8 cellular contexts compared by ENCODE assay signal in the genomic region with DNA sequence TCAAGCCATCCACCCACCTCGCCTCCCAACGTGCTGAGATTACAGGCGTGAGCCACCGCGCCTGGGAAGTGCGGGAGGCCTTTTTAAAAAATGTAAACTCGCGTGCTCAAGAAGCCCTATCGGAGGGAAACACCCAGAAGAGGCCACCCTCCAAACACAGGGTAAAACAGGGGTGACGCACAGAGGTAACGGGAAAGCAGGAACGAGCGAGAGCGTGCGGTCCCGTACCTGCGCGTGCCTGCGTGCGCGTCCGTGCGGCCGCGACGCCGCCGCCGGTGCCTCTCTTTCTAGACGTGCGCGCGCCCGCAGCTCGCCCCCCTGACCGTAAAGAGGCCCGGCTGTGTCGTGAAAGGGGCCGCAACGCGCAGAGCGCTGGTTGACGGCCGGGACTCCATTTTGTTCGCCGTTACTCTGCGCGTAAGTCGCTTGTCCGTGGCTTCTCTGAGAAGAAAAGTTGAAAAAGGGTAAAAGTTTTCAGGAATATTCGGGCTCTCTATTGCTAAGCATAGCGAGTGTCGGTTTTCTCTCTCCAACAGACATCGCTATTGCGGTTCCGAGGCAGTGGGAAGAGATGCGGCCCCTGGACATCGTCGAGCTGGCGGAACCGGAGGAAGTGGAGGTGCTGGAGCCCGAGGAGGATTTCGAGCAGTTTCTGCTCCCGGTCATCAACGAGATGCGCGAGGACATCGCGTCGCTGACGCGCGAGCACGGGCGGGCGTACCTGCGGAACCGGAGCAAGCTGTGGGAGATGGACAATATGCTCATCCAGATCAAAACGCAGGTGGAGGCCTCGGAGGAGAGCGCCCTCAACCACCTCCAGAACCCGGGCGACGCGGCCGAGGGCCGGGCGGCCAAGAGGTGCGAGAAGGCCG. TPM values are rescaled to one million over a fixed set of nuclear protein-coding genes. Genes with fewer than 3 reads are reported as not detected.
DNase-seq lines count a peak whose midpoint lies in the region; ATAC-seq and TF ChIP-seq lines count a peak whose summit lies in the region.

Gene MRFAP1, plus strand, starts transcription at position 394 of the 872 bp plus-strand sequence. Its CDS starts 178 bp downstream, at position 572.

- H3K36me3 ChIP-seq in IMR-90 (ENCODE audit: control insufficient read depth, insufficient read depth, low read length) (peaks cover 13% of the 10 kb centered on the region), OCI-LY7 (ENCODE audit: insufficient read depth, low read length) (peaks cover 29% of the 10 kb centered on the region)

- 2% methylated on average over 53 of the region's 90 CpGs; no CpG with 5 or more reads in 1 of the 2 experiments for WGBS in IMR-90 (ENCODE audit: extremely low coverage in 2 of 2, insufficient read length in 1 of 2), 2 experiments

- H4K20me1 ChIP-seq in IMR-90 (ENCODE audit: insufficient read depth, low read length) (peaks cover 35% of the 10 kb centered on the region), OCI-LY7 (ENCODE audit: insufficient read depth, low read length) (peaks cover 18% of the 10 kb centered on the region)

- peak within 1 kb of the TSS; percentile 98 for H3K23ac ChIP-seq in IMR-90 (ENCODE audit: low read depth, low read length)

- H3K79me1 ChIP-seq in IMR-90 (ENCODE audit: low read depth in 1 of 2, low read length in 2 of 2), result peaks cover 12 to 41% of the 10 kb centered on the region in 2 experiments

- no peaks in the 10 kb centered on the region for H3K9me2 ChIP-seq in OCI-LY7 (ENCODE audit: insufficient read depth, low read length)

- H2BK5ac ChIP-seq in IMR-90 (ENCODE audit: low read depth, low read length, poor library complexity, severe bottlenecking), result peak within 1 kb of the TSS; percentile 81

- intact Hi-C loops in IMR-90 (cut with micrococcal nuclease) (loop anchor here (2.0 kb wide), 2 partner anchors 68 to 76 kb away; partner anchors contain the start of genes BLOC1S4 and MRFAP1L1), OCI-LY7 (cut with micrococcal nuclease; ENCODE audit: unreplicated experiment) (loop anchor here (1.0 to 10.0 kb wide), 5 partner anchors 34 to 344 kb away; partner anchors contain the start of genes BLOC1S4, KIAA0232 and MRFAP1L1)

- peak within 1 kb of the TSS; percentile 82 for H3K4me3 ChIP-seq in IMR-90 (ENCODE audit: insufficient read depth, low read depth, low read length)
- H3K4me3 ChIP-seq in OCI-LY7 (ENCODE audit: low read depth, low read length, poor library complexity, severe bottlenecking), result peak within 1 kb of the TSS; percentile 87
- H3K4me3 ChIP-seq in epithelial cell of esophagus (ENCODE audit: low read length), result peak within 1 kb of the TSS; percentile 95
- H3K4me3 ChIP-seq in mononuclear cell (ENCODE audit: low read length), result peak within 1 kb of the TSS; percentile 83

- H3K27ac ChIP-seq in IMR-90 (ENCODE audit: insufficient read depth, low read length), result peak within 1 kb of the TSS; percentile 91
- H3K27ac ChIP-seq in OCI-LY7 (ENCODE audit: low read depth, low read length, poor library complexity, severe bottlenecking), result peak within 1 kb of the TSS; percentile 83

- H3K14ac ChIP-seq in IMR-90 (replicated peaks; ENCODE audit: low read depth, low read length), result peak within 1 kb of the TSS; percentile 95

- ATAC-seq in GM21528 (IDR thresholded peaks at IDR 0.05; ENCODE audit: low FRiP score, unreplicated experiment) (peak; percentile 82), IMR-90 (ENCODE audit: low read depth) (peak; percentile 94)

- dilution Hi-C loops in IMR-90 (cut with HindIII; ENCODE audit: low sequenced_read_pairs, unreplicated experiment), result no loop called here

- peak within 1 kb of the TSS; percentile 82 for H2AK5ac ChIP-seq in IMR-90 (ENCODE audit: low read depth, low read length)

- peak within 1 kb of the TSS; percentile 85 for H2AK9ac ChIP-seq in IMR-90 (replicated peaks; ENCODE audit: low read depth, low read length, poor library complexity)

- POLR2A ChIA-PET in IMR-90 (lab: Charles Lee; ENCODE audit: unreplicated experiment) (interaction anchor here (0.6 to 0.8 kb wide), 3 partner anchors 17 to 636 kb away, joined by 4 to 6 read pairs (median 5); no protein-coding TSS in a partner anchor), OCI-LY7 (lab: Charles Lee) (interaction anchor here (0.7 to 3.2 kb wide), 14 partner anchors 9 to 811 kb away, joined by 3 to 12 read pairs (median 4); a partner anchor contains a TSS)

- H3K4me1 ChIP-seq in IMR-90 (ENCODE audit: control insufficient read depth, insufficient read depth, low read length) (peaks cover 10% of the 10 kb centered on the region), OCI-LY7 (ENCODE audit: insufficient read depth, low read length, poor library complexity, severe bottlenecking) (peaks cover 19% of the 10 kb centered on the region), mononuclear cell (ENCODE audit: insufficient read depth, low read length) (peaks cover 27% of the 10 kb centered on the region)

- peak; percentile 96 for DNase-seq in DMS 273 (lab: John Stamatoyannopoulos, UW; ENCODE audit: unreplicated experiment)
- peak; percentile 95 for DNase-seq in IMR-90
- peak; percentile 96 for DNase-seq in OCI-LY7 (ENCODE audit: low spot score)
- peak; percentile 91 for DNase-seq in activated T-cell treated with anti-CD3 and anti-CD28 coated beads for 1 hour (ENCODE audit: low read depth)
- peak; percentile 98 for DNase-seq in epithelial cell of esophagus (ENCODE audit: low read depth)
- peak; percentile 82 to 91 for DNase-seq in stimulated activated CD8-positive, alpha-beta memory T cell treated with anti-CD3 and anti-CD28 coated beads, Interleukin-2, amount 100 ng/mL, for 48 hours (ENCODE audit: low read depth in 2 of 2)

- H3K18ac ChIP-seq in IMR-90 (ENCODE audit: low read depth, low read length), result peak within 1 kb of the TSS; percentile 75

- H3K4me2 ChIP-seq in IMR-90 (ENCODE audit: low read depth, low read length) (peak within 1 kb of the TSS; percentile 99), OCI-LY7 (ENCODE audit: low read length) (peak within 1 kb of the TSS; percentile 95)

- H3K9me3 ChIP-seq in IMR-90 (ENCODE audit: control insufficient read depth, insufficient read depth, low read length) (no peaks in the 10 kb centered on the region), OCI-LY7 (ENCODE audit: low read length) (no peaks in the 10 kb centered on the region), mononuclear cell (ENCODE audit: low read depth, low read length) (no peaks in the 10 kb centered on the region)

- TSS peak; percentile 94 for BruUV-seq in IMR-90 (replicated peaks; lab: Mats Ljungman, UMichigan)
- no TSS peak for BruUV-seq in OCI-LY7 (replicated peaks; lab: Mats Ljungman, UMichigan)

- peaks cover 27% of the 10 kb centered on the region for H3K79me2 ChIP-seq in OCI-LY7 (ENCODE audit: insufficient read depth, low read depth, low read length)

- in situ Hi-C loops in IMR-90 (cut with MboI; ENCODE audit: low sequenced_read_pairs), result no loop called here

- H4K8ac ChIP-seq in IMR-90 (ENCODE audit: low read depth in 2 of 2, low read length in 2 of 2), result peak within 1 kb of the TSS; percentile 74 to 98

- no peak within 1 kb of the TSS for H2BK15ac ChIP-seq in IMR-90 (ENCODE audit: low read depth, low read length)

- H4K91ac ChIP-seq in IMR-90 (ENCODE audit: insufficient read depth, low read depth, low read length), result peak within 1 kb of the TSS; percentile 71

- peak within 1 kb of the TSS; percentile 97 for H3K9ac ChIP-seq in IMR-90 (ENCODE audit: low read depth, low read length)

- TF ChIP-seq POLR2A in IMR-90 (IDR thresholded peaks at IDR 0.05; ENCODE audit: low read depth, low read length), result peak; percentile 92

- peak within 1 kb of the TSS; percentile 98 for H2AFZ ChIP-seq in IMR-90 (replicated peaks; ENCODE audit: low read length, poor library complexity)
- peak within 1 kb of the TSS; percentile 89 for H2AFZ ChIP-seq in OCI-LY7 (ENCODE audit: low read length)

- TF ChIP-seq RAD21 in IMR-90 (IDR thresholded peaks at IDR 0.05; ENCODE audit: low read length), result no peak

- H3K9me1 ChIP-seq in IMR-90 (ENCODE audit: insufficient read depth, low read length), result peaks cover 13% of the 10 kb centered on the region

- CTCF ChIA-PET in IMR-90 (lab: Yijun Ruan, JAX), result interaction anchor here (0.6 to 0.7 kb wide), 2 partner anchors 17 to 24 kb away, joined by 3 to 4 read pairs; no protein-coding TSS in a partner anchor
- CTCF ChIA-PET in OCI-LY7 (lab: Charles Lee; ENCODE audit: unreplicated experiment), result interaction anchor here (0.6 kb wide), 1 partner anchor 69 kb away, joined by 4 read pairs; no protein-coding TSS in a partner anchor

- H4K5ac ChIP-seq in IMR-90 (ENCODE audit: low read depth, low read length), result peak within 1 kb of the TSS; percentile 83

- H3K27me3 ChIP-seq in IMR-90 (ENCODE audit: control insufficient read depth, insufficient read depth, low read length) (no peaks in the 10 kb centered on the region), mononuclear cell (ENCODE audit: insufficient read depth, low read length) (no peaks in the 10 kb centered on the region)

- H2BK20ac ChIP-seq in IMR-90 (ENCODE audit: low read depth, low read length), result 0 out of 2 replicates have a peak within 1 kb of the TSS, but pooled peaks have one; percentile 13

- H2BK120ac ChIP-seq in IMR-90 (ENCODE audit: low read depth, low read length), result peak within 1 kb of the TSS; percentile 64

- peak within 1 kb of the TSS; percentile 92 for H3K4ac ChIP-seq in IMR-90 (ENCODE audit: low read depth, low read length)

- TF ChIP-seq CTCF in IMR-90 (conservative IDR thresholded peaks at IDR 0.05; ENCODE audit: low read depth, low read length), result no peak
- no peak for TF ChIP-seq CTCF in OCI-LY7 (conservative IDR thresholded peaks at IDR 0.05; ENCODE audit: low read length)
- TF ChIP-seq CTCF in epithelial cell of esophagus (IDR thresholded peaks at IDR 0.05; ENCODE audit: insufficient read depth, low read depth, low read length, missing control alignments), result no peak

- peak within 1 kb of the TSS; percentile 98 for H3K56ac ChIP-seq in IMR-90 (ENCODE audit: extremely low read depth, insufficient read depth, low read length)

TF ChIP-seq in IMR-90, 13 proteins besides CTCF, POLR2A, EP300 and RAD21 (continues in another document):
- TF ChIP-seq CHD1 (IDR thresholded peaks at IDR 0.05; ENCODE audit: low read depth, low read length), result no peak
- TF ChIP-seq, protein P1, sequence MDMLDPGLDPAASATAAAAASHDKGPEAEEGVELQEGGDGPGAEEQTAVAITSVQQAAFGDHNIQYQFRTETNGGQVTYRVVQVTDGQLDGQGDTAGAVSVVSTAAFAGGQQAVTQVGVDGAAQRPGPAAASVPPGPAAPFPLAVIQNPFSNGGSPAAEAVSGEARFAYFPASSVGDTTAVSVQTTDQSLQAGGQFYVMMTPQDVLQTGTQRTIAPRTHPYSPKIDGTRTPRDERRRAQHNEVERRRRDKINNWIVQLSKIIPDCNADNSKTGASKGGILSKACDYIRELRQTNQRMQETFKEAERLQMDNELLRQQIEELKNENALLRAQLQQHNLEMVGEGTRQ (IDR thresholded peaks at IDR 0.05; ENCODE audit: low read depth, low read length), result no peak
- TF ChIP-seq MAZ (IDR thresholded peaks at IDR 0.05; ENCODE audit: borderline replicate concordance, low read depth, low read length), result peak; percentile 57; the same call in 1 of the 2 replicates

RNA-seq across cellular contexts. Expression of gene MRFAP1, which starts in this region (rescaled TPM):
- total RNA-seq in IMR-90 (2012; rRNA removed) (65.4 and 131 TPM in 2 replicates), OCI-LY7 (2022) (213 and 224 TPM in 2 replicates), mononuclear cell (77.9 TPM)
- polyA plus RNA-seq in IMR-90 (2012; rRNA removed), result 268 and 279 TPM in 2 replicates
- 176 and 281 TPM in 2 replicates for polyA plus RNA-seq in IMR-90 (2012; cell fraction: cytosol; rRNA removed)
- 72.6 and 119 TPM in 2 replicates for polyA plus RNA-seq in IMR-90 (2012; cell fraction: nucleus; rRNA removed; ENCODE audit: low replicate concordance)
- total RNA-seq in OCI-LY7 (2014; rRNA removed; shearing (Covaris generic)), result 90.8 and 142 TPM in 2 replicates

Comparison
In these comparisons a context has a peak if more than half of its experiments do, and no peak if none do; other contexts are left out.
1. Peak in every context shown above with its lines: DNase-seq, ATAC-seq, H3K4me3 ChIP-seq and H3K27ac ChIP-seq.